22 cellular contexts compared by ENCODE assay signal in the genomic region with DNA sequence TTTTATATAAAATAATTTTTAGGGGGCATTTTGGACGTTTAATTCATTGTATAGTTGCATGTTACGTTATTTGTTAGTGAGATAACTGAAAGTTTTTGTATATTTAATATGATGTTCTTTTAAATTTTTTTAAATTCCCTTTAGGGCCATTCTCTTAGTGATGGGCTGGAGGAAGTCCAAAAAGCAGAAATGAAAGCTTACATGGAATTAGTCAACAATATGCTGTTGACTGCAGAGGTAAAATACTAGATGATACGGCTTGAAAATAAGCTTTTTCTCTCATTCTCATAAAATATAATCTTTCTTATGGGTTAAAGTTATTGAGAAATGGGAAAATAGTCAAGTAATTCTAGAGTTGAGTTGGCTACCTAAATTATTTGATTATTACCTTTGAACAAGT.
"Had no signal": no experiment of that assay in that cellular context is flagged by ENCODE, and none has a peak within 500 bp of the region (broad histone marks: within the 10 kb centered on the region; RNA-seq: fewer than 3 reads in every experiment).

No MANE protein-coding gene starts in this region.

- ATAC-seq: activated CD8-positive, alpha-beta T cell treated with anti-CD3 and anti-CD28 coated beads for 36 hours; left lobe of liver; natural killer cell treated with Interleukin-12 subunit alpha and Interleukin-12 subunit beta and Interleukin-15 and Interleukin-18, amount 100 ng/mL, for 72 hours; sciatic nerve had no signal

- H3K4me3 Mint-ChIP-seq: activated CD8-positive, alpha-beta T cell treated with anti-CD3 and anti-CD28 coated beads for 36 hours; activated naive CD4-positive, alpha-beta T cell treated with anti-CD3 and anti-CD28 coated beads for 36 hours; activated T-cell treated with anti-CD3 and anti-CD28 coated beads, Interleukin-2, amount 50 U/mL, for 24 hours; central memory CD8-positive, alpha-beta T cell; endodermal cell; mesothelial cell of epicardium; natural killer cell treated with Interleukin-12 subunit alpha and Interleukin-12 subunit beta and Interleukin-15 and Interleukin-18, amount 100 ng/mL, for 72 hours had no signal

- DNase-seq: activated CD4-positive, alpha-beta T cell treated with anti-CD3 and anti-CD28 coated beads for 48 hours; activated CD4-positive, CD25-positive, alpha-beta regulatory T cell; activated CD8-positive, alpha-beta T cell treated with anti-CD3 and anti-CD28 coated beads for 36 hours; activated naive CD4-positive, alpha-beta T cell treated with anti-CD3 and anti-CD28 coated beads for 36 hours; activated T-cell treated with anti-CD3 and anti-CD28 coated beads, Interleukin-2, amount 50 U/mL, for 24 hours; aorta; colonic mucosa; endodermal cell; foreskin fibroblast; hippocampal formation; stimulated activated naive CD4-positive, alpha-beta T cell; T-helper 9 cell; thyroid gland had no signal

- H3K27me3 Mint-ChIP-seq: activated CD8-positive, alpha-beta T cell treated with anti-CD3 and anti-CD28 coated beads for 36 hours; activated T-cell treated with anti-CD3 and anti-CD28 coated beads, Interleukin-2, amount 50 U/mL, for 24 hours; central memory CD8-positive, alpha-beta T cell; natural killer cell treated with Interleukin-12 subunit alpha and Interleukin-12 subunit beta and Interleukin-15 and Interleukin-18, amount 100 ng/mL, for 72 hours had no signal

- H3K36me3 ChIP-seq: colonic mucosa, neutrophil, thyroid gland had no signal

- H3K27ac ChIP-seq: colonic mucosa, epithelial cell of prostate, neutrophil, thyroid gland had no signal

- H3K9me3 Mint-ChIP-seq: activated CD8-positive, alpha-beta T cell treated with anti-CD3 and anti-CD28 coated beads for 36 hours; activated naive CD4-positive, alpha-beta T cell treated with anti-CD3 and anti-CD28 coated beads for 36 hours; activated T-cell treated with anti-CD3 and anti-CD28 coated beads, Interleukin-2, amount 50 U/mL, for 24 hours; activated T-helper 2 cell treated with anti-CD3 and anti-CD28 coated beads, Interferon-gamma antibody, Interleukin-2, Interleukin-4, amounts not matched to agents 10 μg/mL and 5 μg/mL and 100 μg/mL, durations not matched to agents 14 hours and 24 hours and 36 hours; central memory CD8-positive, alpha-beta T cell; endodermal cell; mesothelial cell of epicardium; natural killer cell treated with Interleukin-12 subunit alpha and Interleukin-12 subunit beta and Interleukin-15 and Interleukin-18, amount 100 ng/mL, for 72 hours had no signal

- H3K4me1 ChIP-seq: colonic mucosa, thyroid gland had no signal

- H3K4me3 ChIP-seq: colonic mucosa, lung, thyroid gland had no signal

- H3K27ac Mint-ChIP-seq: activated CD8-positive, alpha-beta T cell treated with anti-CD3 and anti-CD28 coated beads for 36 hours; activated naive CD4-positive, alpha-beta T cell treated with anti-CD3 and anti-CD28 coated beads for 36 hours; activated T-cell treated with anti-CD3 and anti-CD28 coated beads, Interleukin-2, amount 50 U/mL, for 24 hours; activated T-helper 2 cell treated with anti-CD3 and anti-CD28 coated beads, Interferon-gamma antibody, Interleukin-2, Interleukin-4, amounts not matched to agents 10 μg/mL and 5 μg/mL and 100 μg/mL, durations not matched to agents 14 hours and 24 hours and 36 hours; endodermal cell; mesothelial cell of epicardium; natural killer cell treated with Interleukin-12 subunit alpha and Interleukin-12 subunit beta and Interleukin-15 and Interleukin-18, amount 100 ng/mL, for 72 hours had no signal

- H3K27me3 ChIP-seq: colonic mucosa, neutrophil, thyroid gland had no signal

- H3K4me1 Mint-ChIP-seq: central memory CD8-positive, alpha-beta T cell had no signal
